ENCODE assay signal across 6 cellular contexts in genomic region chr9:72007726-72008125, GRCh38. TPM values are rescaled to one million over a fixed set of nuclear protein-coding genes. Genes with fewer than 3 reads are reported as not detected.
"Had no signal": no experiment of that assay in that cellular context is flagged by ENCODE, and none has a peak within 500 bp of the region (broad histone marks: within the 10 kb centered on the region; RNA-seq: fewer than 3 reads in every experiment).

No MANE protein-coding gene starts in this region.

RNA-seq across cellular contexts. Expression of gene C9orf57, which starts 52.7 kb away (rescaled TPM):
- total RNA-seq: HepG2, HT-29, HT1080, IMR-90, K562 had no signal
- polyA plus RNA-seq: IgD-negative memory B cell, IMR-90, K562 had no signal
